Comparison of ENCODE assay signal across 1 cellular context in genomic region chr19:38544569-38545315, GRCh38.
TF ChIP-seq lines count a peak whose summit lies in the region.

No MANE protein-coding gene starts in this region.

TF ChIP-seq in endothelial cell of umbilical vein, 7 proteins besides CTCF, POLR2A, EP300 and RAD21 (continued from another document):
- TF ChIP-seq EZH2 (IDR thresholded peaks at IDR 0.05; ENCODE audit: borderline replicate concordance, low read depth, low read length, severe bottlenecking): no peak
